In the genomic region with DNA sequence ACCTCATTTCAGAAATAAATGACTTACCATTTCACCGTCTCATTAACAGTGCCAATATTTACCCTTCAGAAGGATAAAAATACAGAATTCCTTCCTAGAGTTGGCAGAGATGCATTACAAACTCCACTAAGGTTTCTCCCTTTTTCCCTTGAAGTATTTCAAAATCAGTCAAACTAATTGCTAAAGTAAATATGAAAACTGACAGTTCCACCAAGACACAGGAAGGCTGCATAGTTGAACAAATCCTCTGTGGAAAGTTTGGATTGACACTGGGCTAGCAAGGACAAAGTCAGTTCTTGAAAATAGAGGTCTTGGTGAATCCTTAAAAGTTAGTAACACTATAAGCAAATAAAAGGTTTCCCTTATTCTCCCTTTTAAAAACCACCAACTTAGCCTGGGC, we compare ENCODE assay signal across 19 cellular contexts. TPM values are rescaled to one million over a fixed set of nuclear protein-coding genes. Genes with fewer than 3 reads are reported as not detected.
DNase-seq lines count a peak whose midpoint lies in the region; ATAC-seq and TF ChIP-seq lines count a peak whose summit lies in the region.
"Had no signal": no experiment of that assay in that cellular context is flagged by ENCODE, and none has a peak within 500 bp of the region (broad histone marks: within the 10 kb centered on the region; RNA-seq: fewer than 3 reads in every experiment).

No MANE protein-coding gene starts in this region.

- H3K4me2 ChIP-seq in OCI-LY7 (ENCODE audit: low read length), result no peak overlapping the region
- H3K4me2 ChIP-seq: A549 had no signal

- TF ChIP-seq CTCF in cardiac muscle cell (IDR thresholded peaks at IDR 0.05; ENCODE audit: low read depth, low read length) (no peak), ascending aorta (IDR thresholded peaks at IDR 0.05) (no peak), OCI-LY7 (conservative IDR thresholded peaks at IDR 0.05; ENCODE audit: low read length) (no peak), WTC11 (IDR thresholded peaks at IDR 0.05) (no peak)

- H4K20me1 ChIP-seq in OCI-LY7 (ENCODE audit: insufficient read depth, low read length), result no peaks in the 10 kb centered on the region

- H2AFZ ChIP-seq in OCI-LY7 (ENCODE audit: low read length), result no peak overlapping the region

- H3K36me3 ChIP-seq in cardiac muscle cell (peaks cover 57% of the 10 kb centered on the region), ascending aorta (peaks cover 32 to 46% of the 10 kb centered on the region in 2 donors), OCI-LY7 (ENCODE audit: insufficient read depth, low read length) (peaks cover 79% of the 10 kb centered on the region)

- no peaks in the 10 kb centered on the region for H3K79me2 ChIP-seq in OCI-LY7 (ENCODE audit: insufficient read depth, low read depth, low read length)

- no peaks in the 10 kb centered on the region for H3K9me2 ChIP-seq in OCI-LY7 (ENCODE audit: insufficient read depth, low read length)

- H3K4me1 Mint-ChIP-seq in memory B cell, result no peaks in the 10 kb centered on the region
- no peaks in the 10 kb centered on the region for H3K4me1 Mint-ChIP-seq in stimulated activated effector memory CD8-positive, alpha-beta T cell treated with anti-CD3 and anti-CD28 coated beads, Interleukin-12 subunit alpha, Interleukin-12 subunit beta, amount 100 ng/mL, for 72 hours
- H3K4me1 Mint-ChIP-seq in WTC11, result no peaks in the 10 kb centered on the region
- H3K4me1 Mint-ChIP-seq: H9 had no signal

- H3K4me3 ChIP-seq in cardiac muscle cell (no peak overlapping the region), ascending aorta (no peak overlapping the region), OCI-LY7 (ENCODE audit: low read depth, low read length, poor library complexity, severe bottlenecking) (no peak overlapping the region)
- H3K4me3 ChIP-seq: A549, GM12878 had no signal

- H3K4me3 Mint-ChIP-seq in memory B cell, result no peak overlapping the region
- H3K4me3 Mint-ChIP-seq in stimulated activated effector memory CD8-positive, alpha-beta T cell treated with anti-CD3 and anti-CD28 coated beads, Interleukin-12 subunit alpha, Interleukin-12 subunit beta, amount 100 ng/mL, for 72 hours, result no peak overlapping the region
- H3K4me3 Mint-ChIP-seq in WTC11, result no peak overlapping the region
- H3K4me3 Mint-ChIP-seq: CD4-positive, alpha-beta T cell; H9 had no signal

- H3K36me3 Mint-ChIP-seq in memory B cell (peaks cover 20% of the 10 kb centered on the region), WTC11 (peaks cover 36% of the 10 kb centered on the region)
- H3K36me3 Mint-ChIP-seq in stimulated activated effector memory CD8-positive, alpha-beta T cell treated with anti-CD3 and anti-CD28 coated beads, Interleukin-12 subunit alpha, Interleukin-12 subunit beta, amount 100 ng/mL, for 72 hours, result peaks cover 99% of the 10 kb centered on the region

- POLR2A ChIA-PET in OCI-LY7 (lab: Charles Lee), result no interaction called here
- POLR2A ChIA-PET in WTC11 (lab: Charles Lee), result no interaction called here

- no peaks in the 10 kb centered on the region for H3K9me3 ChIP-seq in cardiac muscle cell (ENCODE audit: low read depth)
- no peaks in the 10 kb centered on the region for H3K9me3 ChIP-seq in ascending aorta
- no peaks in the 10 kb centered on the region for H3K9me3 ChIP-seq in OCI-LY7 (ENCODE audit: low read length)
- H3K9me3 ChIP-seq: A549 had no signal

- H3K27ac Mint-ChIP-seq in memory B cell (peak overlapping the region; percentile 50), WTC11 (no peak overlapping the region)
- H3K27ac Mint-ChIP-seq in stimulated activated effector memory CD8-positive, alpha-beta T cell treated with anti-CD3 and anti-CD28 coated beads, Interleukin-12 subunit alpha, Interleukin-12 subunit beta, amount 100 ng/mL, for 72 hours, result peak overlapping the region; percentile 61
- H3K27ac Mint-ChIP-seq: CD4-positive, alpha-beta T cell had no signal

- H3K9me3 Mint-ChIP-seq in memory B cell (no peaks in the 10 kb centered on the region), WTC11 (no peaks in the 10 kb centered on the region)
- no peaks in the 10 kb centered on the region for H3K9me3 Mint-ChIP-seq in stimulated activated effector memory CD8-positive, alpha-beta T cell treated with anti-CD3 and anti-CD28 coated beads, Interleukin-12 subunit alpha, Interleukin-12 subunit beta, amount 100 ng/mL, for 72 hours
- H3K9me3 Mint-ChIP-seq: CD4-positive, alpha-beta T cell; H9 had no signal

- H3K27me3 ChIP-seq in cardiac muscle cell (no peaks in the 10 kb centered on the region), ascending aorta (no peaks in the 10 kb centered on the region)

- CTCF ChIA-PET in OCI-LY7 (lab: Charles Lee; ENCODE audit: unreplicated experiment), result no interaction called here
- CTCF ChIA-PET in WTC11 (lab: Charles Lee), result no interaction called here

- DNase-seq in cardiac muscle cell (ENCODE audit: low read depth in 1 of 2, low spot score in 1 of 2) (no peak), left ventricle myocardium superior (no peak), ascending aorta (ENCODE audit: low spot score in 2 of 2) (no peak), memory B cell (ENCODE audit: low spot score in 2 of 2) (no peak), NCI-H1105 (lab: John Stamatoyannopoulos, UW) (no peak), OCI-LY7 (ENCODE audit: low spot score) (no peak), WTC11 (ENCODE audit: low spot score) (no peak)
- no peak for DNase-seq in stimulated activated effector memory CD8-positive, alpha-beta T cell treated with anti-CD3 and anti-CD28 coated beads, Interleukin-12 subunit alpha, Interleukin-12 subunit beta, amount 100 ng/mL, for 72 hours (ENCODE audit: low spot score in 2 of 2)
- DNase-seq: AML-193; Calu3; CD4-positive, alpha-beta T cell; DMS53; DND-41; EL; H9 had no signal

- H3K27ac ChIP-seq in cardiac muscle cell (peak overlapping the region; percentile 60), ascending aorta (peak overlapping the region; percentile 41 to 52), OCI-LY7 (ENCODE audit: low read depth, low read length, poor library complexity, severe bottlenecking) (no peak overlapping the region)
- H3K27ac ChIP-seq: 22Rv1, C4-2B had no signal

- H3K27me3 Mint-ChIP-seq in memory B cell, result no peaks in the 10 kb centered on the region
- no peaks in the 10 kb centered on the region for H3K27me3 Mint-ChIP-seq in WTC11 (ENCODE audit: low read depth)
- H3K27me3 Mint-ChIP-seq: CD4-positive, alpha-beta T cell had no signal

- intact Hi-C loops in left ventricle myocardium superior (cut with micrococcal nuclease), result no loop called here
- intact Hi-C loops in ascending aorta (cut with DNase I), result no loop called here
- intact Hi-C loops in OCI-LY7 (cut with micrococcal nuclease; ENCODE audit: unreplicated experiment), result no loop called here

- H3K4me1 ChIP-seq in cardiac muscle cell (ENCODE audit: low read depth), result no peaks in the 10 kb centered on the region
- peaks cover 3 to 10% of the 10 kb centered on the region in 2 donors for H3K4me1 ChIP-seq in ascending aorta
- peaks cover 6% of the 10 kb centered on the region for H3K4me1 ChIP-seq in OCI-LY7 (ENCODE audit: insufficient read depth, low read length, poor library complexity, severe bottlenecking)
- H3K4me1 ChIP-seq: A549 had no signal

- no peak for ATAC-seq in left ventricle myocardium superior
- ATAC-seq in memory B cell (ENCODE audit: low read depth), result no peak
- no peak for ATAC-seq in stimulated activated effector memory CD8-positive, alpha-beta T cell treated with anti-CD3 and anti-CD28 coated beads, Interleukin-12 subunit alpha, Interleukin-12 subunit beta, amount 100 ng/mL, for 72 hours
- ATAC-seq in WTC11, result no peak
- ATAC-seq: A549 had no signal

- no TSS peak for BruUV-seq in OCI-LY7 (replicated peaks; lab: Mats Ljungman, UMichigan)

TF ChIP-seq in WTC11, 78 proteins besides CTCF, POLR2A, EP300 and RAD21:
- TF ChIP-seq, protein P1, sequence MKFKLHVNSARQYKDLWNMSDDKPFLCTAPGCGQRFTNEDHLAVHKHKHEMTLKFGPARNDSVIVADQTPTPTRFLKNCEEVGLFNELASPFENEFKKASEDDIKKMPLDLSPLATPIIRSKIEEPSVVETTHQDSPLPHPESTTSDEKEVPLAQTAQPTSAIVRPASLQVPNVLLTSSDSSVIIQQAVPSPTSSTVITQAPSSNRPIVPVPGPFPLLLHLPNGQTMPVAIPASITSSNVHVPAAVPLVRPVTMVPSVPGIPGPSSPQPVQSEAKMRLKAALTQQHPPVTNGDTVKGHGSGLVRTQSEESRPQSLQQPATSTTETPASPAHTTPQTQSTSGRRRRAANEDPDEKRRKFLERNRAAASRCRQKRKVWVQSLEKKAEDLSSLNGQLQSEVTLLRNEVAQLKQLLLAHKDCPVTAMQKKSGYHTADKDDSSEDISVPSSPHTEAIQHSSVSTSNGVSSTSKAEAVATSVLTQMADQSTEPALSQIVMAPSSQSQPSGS (CRISPR knock-in tag; IDR thresholded peaks at IDR 0.05; ENCODE audit: borderline replicate concordance, low read depth), result no peak
- TF ChIP-seq NFE2L1 (CRISPR knock-in tag; IDR thresholded peaks at IDR 0.05) (no peak), CREM (CRISPR knock-in tag; IDR thresholded peaks at IDR 0.05) (no peak)

RNA-seq across cellular contexts. Expression of a gene that starts 34.5 kb away (rescaled TPM):
- total RNA-seq in cardiac muscle cell (23.0 and 34.3 TPM in 2 replicates), left ventricle myocardium superior (21.5 TPM), ascending aorta (21.7 TPM), OCI-LY7 (2022) (23.2 and 28.1 TPM in 2 replicates), WTC11 (2021) (16.4 to 19.1 TPM (median 17.4 TPM) in 3 replicates)
- 67.0 and 107 TPM in 2 replicates for polyA plus RNA-seq in cardiac muscle cell
- 21.8 and 23.8 TPM in 2 replicates for total RNA-seq in OCI-LY7 (2014; rRNA removed; shearing (Covaris generic))

RNA-seq across cellular contexts. Expression of a gene that starts 57.0 kb away (rescaled TPM):
- total RNA-seq in cardiac muscle cell (112 and 119 TPM in 2 replicates), left ventricle myocardium superior (41.6 TPM), ascending aorta (219 TPM), OCI-LY7 (2022) (386 and 415 TPM in 2 replicates), WTC11 (2021) (1,040 to 1,222 TPM (median 1,204 TPM) in 3 replicates)
- polyA plus RNA-seq in cardiac muscle cell, result 70.9 and 73.6 TPM in 2 replicates
- 248 and 325 TPM in 2 replicates for total RNA-seq in OCI-LY7 (2014; rRNA removed; shearing (Covaris generic))
